In genomic region chr18:27185025-27185763, GRCh38 we compare ENCODE assay signal across 10 cellular contexts. TPM values are rescaled to one million over a fixed set of nuclear protein-coding genes. Genes with fewer than 3 reads are reported as not detected.
DNase-seq lines count a peak whose midpoint lies in the region; ATAC-seq and TF ChIP-seq lines count a peak whose summit lies in the region.
"Had no signal": no experiment of that assay in that cellular context is flagged by ENCODE, and none has a peak within 500 bp of the region (broad histone marks: within the 10 kb centered on the region; RNA-seq: fewer than 3 reads in every experiment).

A gene with protein sequence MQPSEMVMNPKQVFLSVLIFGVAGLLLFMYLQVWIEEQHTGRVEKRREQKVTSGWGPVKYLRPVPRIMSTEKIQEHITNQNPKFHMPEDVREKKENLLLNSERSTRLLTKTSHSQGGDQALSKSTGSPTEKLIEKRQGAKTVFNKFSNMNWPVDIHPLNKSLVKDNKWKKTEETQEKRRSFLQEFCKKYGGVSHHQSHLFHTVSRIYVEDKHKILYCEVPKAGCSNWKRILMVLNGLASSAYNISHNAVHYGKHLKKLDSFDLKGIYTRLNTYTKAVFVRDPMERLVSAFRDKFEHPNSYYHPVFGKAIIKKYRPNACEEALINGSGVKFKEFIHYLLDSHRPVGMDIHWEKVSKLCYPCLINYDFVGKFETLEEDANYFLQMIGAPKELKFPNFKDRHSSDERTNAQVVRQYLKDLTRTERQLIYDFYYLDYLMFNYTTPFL (minus strand): TSS chr18:27185308. CDS start chr18:27142809, 42,499 bp downstream.

- H2AFZ ChIP-seq in Karpas-422 (ENCODE audit: low read length), result no peak within 1 kb of the TSS

- TF ChIP-seq CTCF in VCaP (conservative IDR thresholded peaks at IDR 0.05) (0 out of 2 replicates have a peak, but pooled peaks have one; percentile 11), omental fat pad (IDR thresholded peaks at IDR 0.05) (no peak)

- H3K9me2 ChIP-seq in Karpas-422 (replicated peaks; ENCODE audit: insufficient read depth, low read length), result no peaks in the 10 kb centered on the region

- H3K27me3 ChIP-seq in HUES64 (ENCODE audit: insufficient read depth, low read length), result peaks cover 39% of the 10 kb centered on the region
- H3K27me3 ChIP-seq in iPS-18a (ENCODE audit: control insufficient read depth, insufficient read depth, low read length), result peaks cover 31% of the 10 kb centered on the region
- H3K27me3 ChIP-seq in Karpas-422 (ENCODE audit: low read length), result no peaks in the 10 kb centered on the region

- H3K79me2 ChIP-seq in Karpas-422 (ENCODE audit: low read length), result no peaks in the 10 kb centered on the region

- H3K4me1 ChIP-seq in HUES64 (ENCODE audit: insufficient read depth, low read length) (peaks cover 15% of the 10 kb centered on the region; the same call in 1 of the 2 replicates), iPS-18a (ENCODE audit: control insufficient read depth, low read depth, low read length) (peaks cover 7% of the 10 kb centered on the region), Karpas-422 (ENCODE audit: low read length) (no peaks in the 10 kb centered on the region)

- 2% methylated on average over 60 of the region's 67 CpGs for WGBS in HUES64

- H3K36me3 ChIP-seq in HUES64 (ENCODE audit: insufficient read depth, low read length) (no peaks in the 10 kb centered on the region), iPS-18a (ENCODE audit: control insufficient read depth, low read depth, low read length) (no peaks in the 10 kb centered on the region), Karpas-422 (ENCODE audit: insufficient read depth, low read length) (no peaks in the 10 kb centered on the region)

- peak within 1 kb of the TSS; percentile 75 for H3K4me3 ChIP-seq in HUES64 (ENCODE audit: low read length)
- H3K4me3 ChIP-seq in iPS-18a (ENCODE audit: low read length), result peak within 1 kb of the TSS; percentile 76
- peak within 1 kb of the TSS in 4 of 7 experiments; percentile 12 to 43 (median 21) for H3K4me3 ChIP-seq in skin epidermis
- no peak within 1 kb of the TSS for H3K4me3 ChIP-seq in Karpas-422 (ENCODE audit: low read length)

- H3K4me2 ChIP-seq in Karpas-422 (ENCODE audit: low read depth, low read length, poor library complexity, severe bottlenecking), result no peak within 1 kb of the TSS

- H3K27ac ChIP-seq in HUES64 (ENCODE audit: low read depth, low read length) (no peak within 1 kb of the TSS), VCaP (peak within 1 kb of the TSS; percentile 9; the same call in 1 of the 2 replicates), iPS-18a (ENCODE audit: low read length) (no peak within 1 kb of the TSS), skin epidermis (no peak within 1 kb of the TSS), Karpas-422 (ENCODE audit: low read length) (no peak within 1 kb of the TSS)

- H3K9me3 ChIP-seq in HUES64 (ENCODE audit: insufficient read depth, low read depth, low read length) (no peaks in the 10 kb centered on the region), iPS-18a (ENCODE audit: control insufficient read depth, low read depth, low read length) (no peaks in the 10 kb centered on the region), Karpas-422 (ENCODE audit: low read length) (peaks cover 3% of the 10 kb centered on the region; the same call in 1 of the 2 replicates)

- no peaks in the 10 kb centered on the region for H4K20me1 ChIP-seq in Karpas-422 (ENCODE audit: insufficient read depth, low read depth, low read length)

- ATAC-seq in HG02763 (IDR thresholded peaks at IDR 0.05; ENCODE audit: unreplicated experiment), result no peak
- no peak for ATAC-seq in omental fat pad (ENCODE audit: low FRiP score)

- DNase-seq in Karpas-422 (no peak), omental fat pad (ENCODE audit: low spot score) (no peak)
- DNase-seq in stimulated activated CD4-positive, alpha-beta T cell treated with anti-CD3 and anti-CD28 coated beads, Interleukin-2, amount 100 ng/mL, for 48 hours, result no peak
- DNase-seq: activated CD4-positive, alpha-beta T cell treated with anti-CD3 and anti-CD28 coated beads for 1 hour; erythroblast had no signal

- H3K9ac ChIP-seq in HUES64 (ENCODE audit: low read depth, low read length), result peak within 1 kb of the TSS; percentile 63
- peak within 1 kb of the TSS; percentile 43 for H3K9ac ChIP-seq in iPS-18a (ENCODE audit: low read length)
- no peak within 1 kb of the TSS for H3K9ac ChIP-seq in Karpas-422 (ENCODE audit: low read length)

RNA-seq across cellular contexts. Expression of the gene that starts here (rescaled TPM):
- 7.1 TPM for polyA plus RNA-seq in HUES64 (2013, experiment 1 of 2)
- polyA plus RNA-seq in HUES64 (2013, experiment 2 of 2), result 6.3 TPM
- total RNA-seq in Karpas-422 (2014; rRNA removed; shearing (Covaris generic); ENCODE audit: low replicate concordance), result not detected in 2 replicates
- total RNA-seq in omental fat pad, result under 1 TPM in 1 of 4 donors, not detected in 3; under 0.01 TPM
